1 cellular context compared by ENCODE assay signal in the genomic region with DNA sequence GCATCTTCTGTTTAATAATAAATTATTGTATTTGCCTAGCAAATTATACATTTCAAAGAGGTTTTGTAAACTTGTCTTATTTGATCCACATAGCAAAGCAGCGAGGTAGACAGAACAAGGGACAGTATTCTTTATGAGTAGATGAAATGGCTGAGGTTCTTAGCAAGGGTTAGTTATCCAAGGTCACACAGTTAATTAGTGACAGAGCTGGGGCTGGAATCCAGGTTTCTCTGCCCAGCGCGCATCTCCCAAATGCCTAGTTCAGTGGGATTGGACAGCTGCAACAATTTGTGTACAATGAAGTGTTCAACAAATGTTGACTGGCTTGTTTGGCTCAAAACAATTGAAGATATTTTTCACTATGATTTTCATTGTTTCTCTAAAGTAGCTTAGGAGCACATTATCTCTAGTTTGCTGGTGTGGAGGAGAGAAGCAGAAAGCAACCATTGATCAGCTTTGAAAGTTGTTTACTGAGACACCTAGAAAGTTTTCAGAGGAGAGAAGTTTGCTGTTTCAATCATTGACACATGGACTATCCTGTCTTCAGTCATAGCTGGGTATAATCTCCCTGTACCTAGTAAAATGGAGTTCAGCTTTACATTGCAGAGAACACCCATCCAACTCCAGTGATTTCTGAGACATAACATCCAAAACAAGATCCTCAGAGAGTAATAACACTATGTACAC.
TF ChIP-seq lines count a peak whose summit lies in the region.

No MANE protein-coding gene starts in this region.

TF ChIP-seq in HepG2, 621 proteins besides CTCF, POLR2A, EP300 and RAD21 (continued from another document and continues in another):
- peak; percentile 67; the same call in 1 of the 2 replicates for TF ChIP-seq ZNF264 (CRISPR knock-in tag; IDR thresholded peaks at IDR 0.05)
- peak; percentile 26 for TF ChIP-seq ASH2L (IDR thresholded peaks at IDR 0.05; ENCODE audit: insufficient read length, low read depth, low read length)
- TF ChIP-seq HCFC1 (IDR thresholded peaks at IDR 0.05; ENCODE audit: low read depth, low read length) = no peak
- TF ChIP-seq ZSCAN20 (CRISPR knock-in tag; IDR thresholded peaks at IDR 0.05; ENCODE audit: borderline replicate concordance) = no peak
- TF ChIP-seq, protein P1, sequence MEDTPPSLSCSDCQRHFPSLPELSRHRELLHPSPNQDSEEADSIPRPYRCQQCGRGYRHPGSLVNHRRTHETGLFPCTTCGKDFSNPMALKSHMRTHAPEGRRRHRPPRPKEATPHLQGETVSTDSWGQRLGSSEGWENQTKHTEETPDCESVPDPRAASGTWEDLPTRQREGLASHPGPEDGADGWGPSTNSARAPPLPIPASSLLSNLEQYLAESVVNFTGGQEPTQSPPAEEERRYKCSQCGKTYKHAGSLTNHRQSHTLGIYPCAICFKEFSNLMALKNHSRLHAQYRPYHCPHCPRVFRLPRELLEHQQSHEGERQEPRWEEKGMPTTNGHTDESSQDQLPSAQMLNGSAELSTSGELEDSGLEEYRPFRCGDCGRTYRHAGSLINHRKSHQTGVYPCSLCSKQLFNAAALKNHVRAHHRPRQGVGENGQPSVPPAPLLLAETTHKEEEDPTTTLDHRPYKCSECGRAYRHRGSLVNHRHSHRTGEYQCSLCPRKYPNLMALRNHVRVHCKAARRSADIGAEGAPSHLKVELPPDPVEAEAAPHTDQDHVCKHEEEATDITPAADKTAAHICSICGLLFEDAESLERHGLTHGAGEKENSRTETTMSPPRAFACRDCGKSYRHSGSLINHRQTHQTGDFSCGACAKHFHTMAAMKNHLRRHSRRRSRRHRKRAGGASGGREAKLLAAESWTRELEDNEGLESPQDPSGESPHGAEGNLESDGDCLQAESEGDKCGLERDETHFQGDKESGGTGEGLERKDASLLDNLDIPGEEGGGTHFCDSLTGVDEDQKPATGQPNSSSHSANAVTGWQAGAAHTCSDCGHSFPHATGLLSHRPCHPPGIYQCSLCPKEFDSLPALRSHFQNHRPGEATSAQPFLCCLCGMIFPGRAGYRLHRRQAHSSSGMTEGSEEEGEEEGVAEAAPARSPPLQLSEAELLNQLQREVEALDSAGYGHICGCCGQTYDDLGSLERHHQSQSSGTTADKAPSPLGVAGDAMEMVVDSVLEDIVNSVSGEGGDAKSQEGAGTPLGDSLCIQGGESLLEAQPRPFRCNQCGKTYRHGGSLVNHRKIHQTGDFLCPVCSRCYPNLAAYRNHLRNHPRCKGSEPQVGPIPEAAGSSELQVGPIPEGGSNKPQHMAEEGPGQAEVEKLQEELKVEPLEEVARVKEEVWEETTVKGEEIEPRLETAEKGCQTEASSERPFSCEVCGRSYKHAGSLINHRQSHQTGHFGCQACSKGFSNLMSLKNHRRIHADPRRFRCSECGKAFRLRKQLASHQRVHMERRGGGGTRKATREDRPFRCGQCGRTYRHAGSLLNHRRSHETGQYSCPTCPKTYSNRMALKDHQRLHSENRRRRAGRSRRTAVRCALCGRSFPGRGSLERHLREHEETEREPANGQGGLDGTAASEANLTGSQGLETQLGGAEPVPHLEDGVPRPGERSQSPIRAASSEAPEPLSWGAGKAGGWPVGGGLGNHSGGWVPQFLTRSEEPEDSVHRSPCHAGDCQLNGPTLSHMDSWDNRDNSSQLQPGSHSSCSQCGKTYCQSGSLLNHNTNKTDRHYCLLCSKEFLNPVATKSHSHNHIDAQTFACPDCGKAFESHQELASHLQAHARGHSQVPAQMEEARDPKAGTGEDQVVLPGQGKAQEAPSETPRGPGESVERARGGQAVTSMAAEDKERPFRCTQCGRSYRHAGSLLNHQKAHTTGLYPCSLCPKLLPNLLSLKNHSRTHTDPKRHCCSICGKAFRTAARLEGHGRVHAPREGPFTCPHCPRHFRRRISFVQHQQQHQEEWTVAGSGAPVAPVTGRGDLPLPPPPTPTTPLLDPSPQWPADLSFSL (CRISPR knock-in tag; IDR thresholded peaks at IDR 0.05) = 0 out of 2 replicates have a peak, but pooled peaks have one; percentile 14
- no peak for TF ChIP-seq PRMT3 (CRISPR knock-in tag; IDR thresholded peaks at IDR 0.05; ENCODE audit: borderline replicate concordance, low read depth)
- TF ChIP-seq, protein P2, sequence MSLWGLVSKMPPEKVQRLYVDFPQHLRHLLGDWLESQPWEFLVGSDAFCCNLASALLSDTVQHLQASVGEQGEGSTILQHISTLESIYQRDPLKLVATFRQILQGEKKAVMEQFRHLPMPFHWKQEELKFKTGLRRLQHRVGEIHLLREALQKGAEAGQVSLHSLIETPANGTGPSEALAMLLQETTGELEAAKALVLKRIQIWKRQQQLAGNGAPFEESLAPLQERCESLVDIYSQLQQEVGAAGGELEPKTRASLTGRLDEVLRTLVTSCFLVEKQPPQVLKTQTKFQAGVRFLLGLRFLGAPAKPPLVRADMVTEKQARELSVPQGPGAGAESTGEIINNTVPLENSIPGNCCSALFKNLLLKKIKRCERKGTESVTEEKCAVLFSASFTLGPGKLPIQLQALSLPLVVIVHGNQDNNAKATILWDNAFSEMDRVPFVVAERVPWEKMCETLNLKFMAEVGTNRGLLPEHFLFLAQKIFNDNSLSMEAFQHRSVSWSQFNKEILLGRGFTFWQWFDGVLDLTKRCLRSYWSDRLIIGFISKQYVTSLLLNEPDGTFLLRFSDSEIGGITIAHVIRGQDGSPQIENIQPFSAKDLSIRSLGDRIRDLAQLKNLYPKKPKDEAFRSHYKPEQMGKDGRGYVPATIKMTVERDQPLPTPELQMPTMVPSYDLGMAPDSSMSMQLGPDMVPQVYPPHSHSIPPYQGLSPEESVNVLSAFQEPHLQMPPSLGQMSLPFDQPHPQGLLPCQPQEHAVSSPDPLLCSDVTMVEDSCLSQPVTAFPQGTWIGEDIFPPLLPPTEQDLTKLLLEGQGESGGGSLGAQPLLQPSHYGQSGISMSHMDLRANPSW (CRISPR knock-in tag; IDR thresholded peaks at IDR 0.05; ENCODE audit: borderline replicate concordance) = no peak
- no peak for TF ChIP-seq ZNF460 (CRISPR knock-in tag; IDR thresholded peaks at IDR 0.05; ENCODE audit: borderline replicate concordance)
- TF ChIP-seq, protein P3, sequence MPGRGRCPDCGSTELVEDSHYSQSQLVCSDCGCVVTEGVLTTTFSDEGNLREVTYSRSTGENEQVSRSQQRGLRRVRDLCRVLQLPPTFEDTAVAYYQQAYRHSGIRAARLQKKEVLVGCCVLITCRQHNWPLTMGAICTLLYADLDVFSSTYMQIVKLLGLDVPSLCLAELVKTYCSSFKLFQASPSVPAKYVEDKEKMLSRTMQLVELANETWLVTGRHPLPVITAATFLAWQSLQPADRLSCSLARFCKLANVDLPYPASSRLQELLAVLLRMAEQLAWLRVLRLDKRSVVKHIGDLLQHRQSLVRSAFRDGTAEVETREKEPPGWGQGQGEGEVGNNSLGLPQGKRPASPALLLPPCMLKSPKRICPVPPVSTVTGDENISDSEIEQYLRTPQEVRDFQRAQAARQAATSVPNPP (CRISPR knock-in tag; IDR thresholded peaks at IDR 0.05) = no peak
- peak; percentile 61; the same call in 1 of the 2 replicates for TF ChIP-seq FOXJ3 (CRISPR knock-in tag; IDR thresholded peaks at IDR 0.05; ENCODE audit: borderline replicate concordance)
- no peak for TF ChIP-seq ZNF484 (CRISPR knock-in tag; IDR thresholded peaks at IDR 0.05; ENCODE audit: borderline replicate concordance, low read depth)
- TF ChIP-seq ZNF724P (CRISPR knock-in tag; IDR thresholded peaks at IDR 0.05; ENCODE audit: borderline replicate concordance) = no peak
- TF ChIP-seq DR1 (CRISPR knock-in tag; IDR thresholded peaks at IDR 0.05) = no peak
- no peak for TF ChIP-seq SCMH1 (CRISPR knock-in tag; IDR thresholded peaks at IDR 0.05; ENCODE audit: borderline replicate concordance)
- TF ChIP-seq ZNF768 (CRISPR knock-in tag; IDR thresholded peaks at IDR 0.05) = no peak
- TF ChIP-seq HOXA7 (CRISPR knock-in tag; IDR thresholded peaks at IDR 0.05) = no peak
- TF ChIP-seq, protein P4, sequence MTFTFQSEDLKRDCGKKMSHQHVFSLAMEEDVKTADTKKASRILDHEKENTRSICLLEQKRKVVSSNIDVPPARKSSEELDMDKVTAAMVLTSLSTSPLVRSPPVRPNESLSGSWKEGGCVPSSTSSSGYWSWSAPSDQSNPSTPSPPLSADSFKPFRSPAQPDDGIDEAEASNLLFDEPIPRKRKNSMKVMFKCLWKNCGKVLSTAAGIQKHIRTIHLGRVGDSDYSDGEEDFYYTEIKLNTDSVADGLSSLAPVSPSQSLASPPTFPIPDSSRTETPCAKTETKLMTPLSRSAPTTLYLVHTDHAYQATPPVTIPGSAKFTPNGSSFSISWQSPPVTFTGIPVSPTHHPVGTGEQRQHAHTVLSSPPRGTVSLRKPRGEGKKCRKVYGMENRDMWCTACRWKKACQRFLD (CRISPR knock-in tag; IDR thresholded peaks at IDR 0.05; ENCODE audit: borderline replicate concordance) = no peak
- TF ChIP-seq, protein P5, sequence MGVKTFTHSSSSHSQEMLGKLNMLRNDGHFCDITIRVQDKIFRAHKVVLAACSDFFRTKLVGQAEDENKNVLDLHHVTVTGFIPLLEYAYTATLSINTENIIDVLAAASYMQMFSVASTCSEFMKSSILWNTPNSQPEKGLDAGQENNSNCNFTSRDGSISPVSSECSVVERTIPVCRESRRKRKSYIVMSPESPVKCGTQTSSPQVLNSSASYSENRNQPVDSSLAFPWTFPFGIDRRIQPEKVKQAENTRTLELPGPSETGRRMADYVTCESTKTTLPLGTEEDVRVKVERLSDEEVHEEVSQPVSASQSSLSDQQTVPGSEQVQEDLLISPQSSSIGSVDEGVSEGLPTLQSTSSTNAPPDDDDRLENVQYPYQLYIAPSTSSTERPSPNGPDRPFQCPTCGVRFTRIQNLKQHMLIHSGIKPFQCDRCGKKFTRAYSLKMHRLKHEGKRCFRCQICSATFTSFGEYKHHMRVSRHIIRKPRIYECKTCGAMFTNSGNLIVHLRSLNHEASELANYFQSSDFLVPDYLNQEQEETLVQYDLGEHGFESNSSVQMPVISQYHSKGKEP (CRISPR knock-in tag; IDR thresholded peaks at IDR 0.05) = no peak
- no peak for TF ChIP-seq SATB2 (CRISPR knock-in tag; IDR thresholded peaks at IDR 0.05)
- TF ChIP-seq, protein P6, sequence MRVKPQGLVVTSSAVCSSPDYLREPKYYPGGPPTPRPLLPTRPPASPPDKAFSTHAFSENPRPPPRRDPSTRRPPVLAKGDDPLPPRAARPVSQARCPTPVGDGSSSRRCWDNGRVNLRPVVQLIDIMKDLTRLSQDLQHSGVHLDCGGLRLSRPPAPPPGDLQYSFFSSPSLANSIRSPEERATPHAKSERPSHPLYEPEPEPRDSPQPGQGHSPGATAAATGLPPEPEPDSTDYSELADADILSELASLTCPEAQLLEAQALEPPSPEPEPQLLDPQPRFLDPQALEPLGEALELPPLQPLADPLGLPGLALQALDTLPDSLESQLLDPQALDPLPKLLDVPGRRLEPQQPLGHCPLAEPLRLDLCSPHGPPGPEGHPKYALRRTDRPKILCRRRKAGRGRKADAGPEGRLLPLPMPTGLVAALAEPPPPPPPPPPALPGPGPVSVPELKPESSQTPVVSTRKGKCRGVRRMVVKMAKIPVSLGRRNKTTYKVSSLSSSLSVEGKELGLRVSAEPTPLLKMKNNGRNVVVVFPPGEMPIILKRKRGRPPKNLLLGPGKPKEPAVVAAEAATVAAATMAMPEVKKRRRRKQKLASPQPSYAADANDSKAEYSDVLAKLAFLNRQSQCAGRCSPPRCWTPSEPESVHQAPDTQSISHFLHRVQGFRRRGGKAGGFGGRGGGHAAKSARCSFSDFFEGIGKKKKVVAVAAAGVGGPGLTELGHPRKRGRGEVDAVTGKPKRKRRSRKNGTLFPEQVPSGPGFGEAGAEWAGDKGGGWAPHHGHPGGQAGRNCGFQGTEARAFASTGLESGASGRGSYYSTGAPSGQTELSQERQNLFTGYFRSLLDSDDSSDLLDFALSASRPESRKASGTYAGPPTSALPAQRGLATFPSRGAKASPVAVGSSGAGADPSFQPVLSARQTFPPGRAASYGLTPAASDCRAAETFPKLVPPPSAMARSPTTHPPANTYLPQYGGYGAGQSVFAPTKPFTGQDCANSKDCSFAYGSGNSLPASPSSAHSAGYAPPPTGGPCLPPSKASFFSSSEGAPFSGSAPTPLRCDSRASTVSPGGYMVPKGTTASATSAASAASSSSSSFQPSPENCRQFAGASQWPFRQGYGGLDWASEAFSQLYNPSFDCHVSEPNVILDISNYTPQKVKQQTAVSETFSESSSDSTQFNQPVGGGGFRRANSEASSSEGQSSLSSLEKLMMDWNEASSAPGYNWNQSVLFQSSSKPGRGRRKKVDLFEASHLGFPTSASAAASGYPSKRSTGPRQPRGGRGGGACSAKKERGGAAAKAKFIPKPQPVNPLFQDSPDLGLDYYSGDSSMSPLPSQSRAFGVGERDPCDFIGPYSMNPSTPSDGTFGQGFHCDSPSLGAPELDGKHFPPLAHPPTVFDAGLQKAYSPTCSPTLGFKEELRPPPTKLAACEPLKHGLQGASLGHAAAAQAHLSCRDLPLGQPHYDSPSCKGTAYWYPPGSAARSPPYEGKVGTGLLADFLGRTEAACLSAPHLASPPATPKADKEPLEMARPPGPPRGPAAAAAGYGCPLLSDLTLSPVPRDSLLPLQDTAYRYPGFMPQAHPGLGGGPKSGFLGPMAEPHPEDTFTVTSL (CRISPR knock-in tag; IDR thresholded peaks at IDR 0.05; ENCODE audit: borderline replicate concordance) = peak; percentile 52; the same call in 1 of the 2 replicates
- TF ChIP-seq, protein P7, sequence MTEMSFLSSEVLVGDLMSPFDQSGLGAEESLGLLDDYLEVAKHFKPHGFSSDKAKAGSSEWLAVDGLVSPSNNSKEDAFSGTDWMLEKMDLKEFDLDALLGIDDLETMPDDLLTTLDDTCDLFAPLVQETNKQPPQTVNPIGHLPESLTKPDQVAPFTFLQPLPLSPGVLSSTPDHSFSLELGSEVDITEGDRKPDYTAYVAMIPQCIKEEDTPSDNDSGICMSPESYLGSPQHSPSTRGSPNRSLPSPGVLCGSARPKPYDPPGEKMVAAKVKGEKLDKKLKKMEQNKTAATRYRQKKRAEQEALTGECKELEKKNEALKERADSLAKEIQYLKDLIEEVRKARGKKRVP (CRISPR knock-in tag; IDR thresholded peaks at IDR 0.05) = no peak
- TF ChIP-seq NFYB (CRISPR knock-in tag; IDR thresholded peaks at IDR 0.05) = 0 out of 2 replicates have a peak, but pooled peaks have one; percentile 27
- TF ChIP-seq, protein P8, sequence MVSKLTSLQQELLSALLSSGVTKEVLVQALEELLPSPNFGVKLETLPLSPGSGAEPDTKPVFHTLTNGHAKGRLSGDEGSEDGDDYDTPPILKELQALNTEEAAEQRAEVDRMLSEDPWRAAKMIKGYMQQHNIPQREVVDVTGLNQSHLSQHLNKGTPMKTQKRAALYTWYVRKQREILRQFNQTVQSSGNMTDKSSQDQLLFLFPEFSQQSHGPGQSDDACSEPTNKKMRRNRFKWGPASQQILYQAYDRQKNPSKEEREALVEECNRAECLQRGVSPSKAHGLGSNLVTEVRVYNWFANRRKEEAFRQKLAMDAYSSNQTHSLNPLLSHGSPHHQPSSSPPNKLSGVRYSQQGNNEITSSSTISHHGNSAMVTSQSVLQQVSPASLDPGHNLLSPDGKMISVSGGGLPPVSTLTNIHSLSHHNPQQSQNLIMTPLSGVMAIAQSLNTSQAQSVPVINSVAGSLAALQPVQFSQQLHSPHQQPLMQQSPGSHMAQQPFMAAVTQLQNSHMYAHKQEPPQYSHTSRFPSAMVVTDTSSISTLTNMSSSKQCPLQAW (CRISPR knock-in tag; IDR thresholded peaks at IDR 0.05) = peak; percentile 91
- no peak for TF ChIP-seq ZKSCAN8 (CRISPR knock-in tag; IDR thresholded peaks at IDR 0.05; ENCODE audit: borderline replicate concordance)
- no peak for TF ChIP-seq KLF6 (CRISPR knock-in tag; IDR thresholded peaks at IDR 0.05)
- TF ChIP-seq ZNF331 (CRISPR knock-in tag; IDR thresholded peaks at IDR 0.05) = peak; percentile 25
- TF ChIP-seq, protein P9, sequence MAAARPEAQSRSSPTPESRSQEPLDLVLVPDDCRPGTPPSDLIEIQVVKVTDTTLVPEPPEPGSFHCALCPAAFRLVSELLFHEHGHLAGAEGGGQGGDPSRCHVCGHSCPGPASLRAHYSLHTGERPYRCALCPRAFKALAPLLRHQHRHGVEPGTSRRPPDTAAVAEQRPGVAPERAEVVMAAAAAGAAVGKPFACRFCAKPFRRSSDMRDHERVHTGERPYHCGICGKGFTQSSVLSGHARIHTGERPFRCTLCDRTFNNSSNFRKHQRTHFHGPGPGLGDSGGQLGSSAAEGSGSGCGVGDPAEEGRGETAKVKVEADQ (CRISPR knock-in tag; IDR thresholded peaks at IDR 0.05; ENCODE audit: borderline replicate concordance) = no peak
